In the genomic region with DNA sequence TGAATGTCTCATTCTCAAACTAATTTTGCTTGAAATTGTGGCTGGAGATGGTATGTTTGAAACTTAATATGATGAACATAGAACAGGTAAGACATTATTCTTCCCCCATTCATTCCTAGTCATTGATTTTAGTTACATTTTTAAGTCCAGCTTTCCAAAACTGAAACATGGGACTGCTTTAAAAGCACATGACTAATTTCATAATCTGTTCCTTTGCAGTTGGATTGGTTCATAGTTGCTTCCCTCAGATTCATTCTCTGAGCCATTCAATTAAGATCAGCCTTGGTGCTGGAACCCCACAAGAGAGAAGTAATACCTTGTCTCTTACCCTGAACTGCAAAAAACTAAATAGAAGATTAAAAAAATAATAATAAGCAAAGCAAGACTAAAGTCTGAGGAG, we compare ENCODE assay signal across 16 cellular contexts.
A peak's percentile ranks its signal among the peaks of the same experiment; 100 is the strongest.
DNase-seq lines count a peak whose midpoint lies in the region; ATAC-seq, FAIRE-seq and TF ChIP-seq lines count a peak whose summit lies in the region.
"Had no signal": no experiment of that assay in that cellular context is flagged by ENCODE, and none has a peak within 500 bp of the region (broad histone marks: within the 10 kb centered on the region; RNA-seq: fewer than 3 reads in every experiment).

No MANE protein-coding gene starts in this region.

- FAIRE-seq in endothelial cell of umbilical vein (lab: Jason Lieb, UNC) (no peak), frontal cortex (lab: Jason Lieb, UNC) (no peak)

- H3K4me1 ChIP-seq in endothelial cell of umbilical vein (ENCODE audit: control insufficient read depth, extremely low read depth, insufficient read depth, low read length) (peaks cover 61% of the 10 kb centered on the region), sigmoid colon (peaks cover 0 to 68% (median 38%) of the 10 kb centered on the region in 4 donors)

- POLR2A ChIA-PET in endothelial cell of umbilical vein (lab: Charles Lee): interaction anchor here (1.0 to 1.8 kb wide), 3 partner anchors 21 to 88 kb away, joined by 3 to 13 read pairs (median 5); a partner anchor contains a TSS

- no peak overlapping the region for H2AFZ ChIP-seq in endothelial cell of umbilical vein (ENCODE audit: low read depth, low read length)

- ATAC-seq in left lobe of liver: peak; percentile 41
- ATAC-seq in stimulated activated naive B cell treated with anti-CD40 and anti-IgM and Interleukin-4, amounts not matched to agents 10 μg/mL and 1 μg/mL and 100 μg/mL, for 72 hours (replicated peaks): no peak

- no peak for TF ChIP-seq EP300 in sigmoid colon (IDR thresholded peaks at IDR 0.05)

- no peaks in the 10 kb centered on the region for H3K9me1 ChIP-seq in endothelial cell of umbilical vein (replicated peaks; ENCODE audit: control insufficient read depth, extremely low read depth, insufficient read depth, low read length)

- intact Hi-C loops in endothelial cell of umbilical vein (cut with micrococcal nuclease): loop anchor here (1.0 to 10.0 kb wide), 15 partner anchors 20 to 477 kb away; a partner anchor contains a TSS
- intact Hi-C loops in sigmoid colon (cut with DNase I): loop anchor here (2.0 kb wide), 2 partner anchors 78 to 174 kb away; no protein-coding TSS in a partner anchor

- dilution Hi-C loops in endothelial cell of umbilical vein (cut with MboI; ENCODE audit: extremely low pct_ligation_motif_present, low sequenced_read_pairs): no loop called here

- H3K36me3 ChIP-seq in endothelial cell of umbilical vein (ENCODE audit: control insufficient read depth in 2 of 2, extremely low read depth in 1 of 2, insufficient read depth in 2 of 2, low read length in 2 of 2): no peaks in the 10 kb centered on the region
- H3K36me3 ChIP-seq in sigmoid colon: no peaks in the 10 kb centered on the region

- no peaks in the 10 kb centered on the region for H3K9me3 Mint-ChIP-seq in stimulated activated naive B cell treated with anti-CD40 and anti-IgM and Interleukin-4, amounts not matched to agents 10 μg/mL and 1 μg/mL and 100 μg/mL, for 72 hours
- H3K9me3 Mint-ChIP-seq: stimulated activated naive CD8-positive, alpha-beta T cell treated with anti-CD3 and anti-CD28 coated beads, Interleukin-15, Interleukin-2, amounts not matched to agents 100 ng/mL and 50 ng/mL, for 24 hours had no signal

- TF ChIP-seq CTCF in 22Rv1 (IDR thresholded peaks at IDR 0.05) (no peak), endothelial cell of umbilical vein (IDR thresholded peaks at IDR 0.05; ENCODE audit: extremely low read depth in 1 of 2, insufficient read depth in 1 of 2, low read depth in 1 of 2, low read length in 2 of 2) (no peak), sigmoid colon (IDR thresholded peaks at IDR 0.05) (no peak)

- H3K4me1 Mint-ChIP-seq in stimulated activated naive B cell treated with anti-CD40 and anti-IgM and Interleukin-4, amounts not matched to agents 10 μg/mL and 1 μg/mL and 100 μg/mL, for 72 hours: no peaks in the 10 kb centered on the region

- TF ChIP-seq POLR2A in endothelial cell of umbilical vein (IDR thresholded peaks at IDR 0.05; ENCODE audit: low read depth, low read length) (no peak), sigmoid colon (IDR thresholded peaks at IDR 0.05) (no peak)

- no peaks in the 10 kb centered on the region for H4K20me1 ChIP-seq in endothelial cell of umbilical vein (replicated peaks; ENCODE audit: control insufficient read depth, extremely low read depth, insufficient read depth, low read length)

- peak overlapping the region; percentile 64 for H3K9ac ChIP-seq in endothelial cell of umbilical vein (replicated peaks; ENCODE audit: extremely low read depth, insufficient read depth, low read length)

- no peak overlapping the region for H3K4me3 ChIP-seq in endothelial cell of umbilical vein (replicated peaks in 1 of 3; ENCODE audit: insufficient read depth in 1 of 3, low read depth in 1 of 3, low read length in 3 of 3)
- H3K4me3 ChIP-seq in sigmoid colon: no peak overlapping the region

- no peaks in the 10 kb centered on the region for H3K27me3 Mint-ChIP-seq in stimulated activated naive B cell treated with anti-CD40 and anti-IgM and Interleukin-4, amounts not matched to agents 10 μg/mL and 1 μg/mL and 100 μg/mL, for 72 hours
- H3K27me3 Mint-ChIP-seq: activated CD4-positive, alpha-beta T cell treated with anti-CD3 and anti-CD28 coated beads, Interleukin-2, amount 10 ng/mL, durations not matched to agents 24 days and 14 days; stimulated activated naive CD8-positive, alpha-beta T cell treated with anti-CD3 and anti-CD28 coated beads, Interleukin-15, Interleukin-2, amounts not matched to agents 100 ng/mL and 50 ng/mL, for 24 hours had no signal

- H3K4me2 ChIP-seq in endothelial cell of umbilical vein (ENCODE audit: insufficient read depth, low read length): peak overlapping the region; percentile 64

- BruUV-seq in endothelial cell of umbilical vein (replicated peaks; lab: Mats Ljungman, UMichigan): TSS peak; percentile 87

- no peak overlapping the region for H3K27ac Mint-ChIP-seq in stimulated activated naive B cell treated with anti-CD40 and anti-IgM and Interleukin-4, amounts not matched to agents 10 μg/mL and 1 μg/mL and 100 μg/mL, for 72 hours
- H3K27ac Mint-ChIP-seq: activated CD4-positive, alpha-beta T cell treated with anti-CD3 and anti-CD28 coated beads, Interleukin-2, amount 10 ng/mL, durations not matched to agents 24 days and 14 days; CD4-positive, CD25-positive, alpha-beta regulatory T cell; stimulated activated naive CD8-positive, alpha-beta T cell treated with anti-CD3 and anti-CD28 coated beads, Interleukin-15, Interleukin-2, amounts not matched to agents 100 ng/mL and 50 ng/mL, for 24 hours had no signal

- H3K79me2 ChIP-seq in endothelial cell of umbilical vein (ENCODE audit: control insufficient read depth, insufficient read depth, low read length): no peaks in the 10 kb centered on the region

- no peak overlapping the region for H3K4me3 Mint-ChIP-seq in stimulated activated naive B cell treated with anti-CD40 and anti-IgM and Interleukin-4, amounts not matched to agents 10 μg/mL and 1 μg/mL and 100 μg/mL, for 72 hours
- H3K4me3 Mint-ChIP-seq: activated CD4-positive, alpha-beta T cell treated with anti-CD3 and anti-CD28 coated beads, Interleukin-2, amount 10 ng/mL, durations not matched to agents 24 days and 14 days; CD4-positive, CD25-positive, alpha-beta regulatory T cell; stimulated activated naive CD8-positive, alpha-beta T cell treated with anti-CD3 and anti-CD28 coated beads, Interleukin-15, Interleukin-2, amounts not matched to agents 100 ng/mL and 50 ng/mL, for 24 hours had no signal

- H3K27ac ChIP-seq in 22Rv1 (peak overlapping the region; percentile 64), endothelial cell of umbilical vein (ENCODE audit: insufficient read depth, low read depth, low read length) (peak overlapping the region; percentile 93), sigmoid colon (peak overlapping the region; percentile 74 to 85 (median 82))

- H3K27me3 ChIP-seq in endothelial cell of umbilical vein (ENCODE audit: control insufficient read depth in 2 of 2, insufficient read depth in 2 of 2, low read length in 2 of 2) (no peaks in the 10 kb centered on the region), sigmoid colon (no peaks in the 10 kb centered on the region)

- DNase-seq in endothelial cell of umbilical vein (ENCODE audit: low read depth, low spot score) (no peak), left lobe of liver (ENCODE audit: low spot score) (no peak), sigmoid colon (no peak), frontal cortex (ENCODE audit: low spot score in 2 of 2) (no peak), SW480 (ENCODE audit: low spot score) (no peak)
- no peak for DNase-seq in stimulated activated CD4-positive, alpha-beta T cell treated with anti-CD3 and anti-CD28 coated beads, Interleukin-2, amount 100 ng/mL, for 24 hours
- DNase-seq in stimulated activated naive B cell treated with anti-CD40 and anti-IgM and Interleukin-4, amounts not matched to agents 10 μg/mL and 1 μg/mL and 100 μg/mL, for 72 hours: no peak
- DNase-seq: activated CD4-positive, alpha-beta T cell treated with anti-CD3 and anti-CD28 coated beads, Interleukin-2, amount 10 ng/mL, durations not matched to agents 24 days and 14 days; activated naive CD4-positive, alpha-beta T cell treated with anti-CD3 and anti-CD28 coated beads, Interleukin-2, amount 50 U/mL, for 16 hours; CD4-positive, CD25-positive, alpha-beta regulatory T cell; effector memory CD4-positive, alpha-beta T cell; midbrain; NCI-H1436 treated with DMSO at 0.1 percent for 48 hours; nucleus accumbens had no signal

- no peaks in the 10 kb centered on the region for H3K36me3 Mint-ChIP-seq in stimulated activated naive B cell treated with anti-CD40 and anti-IgM and Interleukin-4, amounts not matched to agents 10 μg/mL and 1 μg/mL and 100 μg/mL, for 72 hours
- H3K36me3 Mint-ChIP-seq: CD4-positive, CD25-positive, alpha-beta regulatory T cell had no signal

- CTCF ChIA-PET in endothelial cell of umbilical vein (lab: Charles Lee): interaction anchor here (0.6 to 3.5 kb wide), 24 partner anchors 9 to 476 kb away, joined by 3 to 24 read pairs (median 6); a partner anchor contains a TSS

- H3K9me3 ChIP-seq in endothelial cell of umbilical vein (replicated peaks; ENCODE audit: control insufficient read depth, insufficient read depth, low read length) (no peaks in the 10 kb centered on the region), sigmoid colon (no peaks in the 10 kb centered on the region)

TF ChIP-seq in endothelial cell of umbilical vein, 7 proteins besides CTCF, POLR2A, EP300 and RAD21:
- no peak for TF ChIP-seq POLR2AphosphoS5 (IDR thresholded peaks at IDR 0.05; ENCODE audit: insufficient read depth, low read depth, low read length)
- no peak for TF ChIP-seq MYC (IDR thresholded peaks at IDR 0.05; ENCODE audit: low read depth, low read length)
- no peak for TF ChIP-seq EZH2 (IDR thresholded peaks at IDR 0.05; ENCODE audit: borderline replicate concordance, low read depth, low read length, severe bottlenecking)
- TF ChIP-seq JUN (IDR thresholded peaks at IDR 0.05; ENCODE audit: borderline replicate concordance, insufficient read depth, insufficient read length, low read depth): no peak
- TF ChIP-seq FOS (IDR thresholded peaks at IDR 0.05; ENCODE audit: borderline replicate concordance, insufficient read depth, low read length): no peak
- TF ChIP-seq, protein P1, sequence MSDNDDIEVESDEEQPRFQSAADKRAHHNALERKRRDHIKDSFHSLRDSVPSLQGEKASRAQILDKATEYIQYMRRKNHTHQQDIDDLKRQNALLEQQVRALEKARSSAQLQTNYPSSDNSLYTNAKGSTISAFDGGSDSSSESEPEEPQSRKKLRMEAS (IDR thresholded peaks at IDR 0.05; ENCODE audit: insufficient read depth, insufficient read length): no peak
TF ChIP-seq in endothelial cell of umbilical vein: peak in this region for 0.
